ENCODE assay signal across 1 cellular context in the genomic region with DNA sequence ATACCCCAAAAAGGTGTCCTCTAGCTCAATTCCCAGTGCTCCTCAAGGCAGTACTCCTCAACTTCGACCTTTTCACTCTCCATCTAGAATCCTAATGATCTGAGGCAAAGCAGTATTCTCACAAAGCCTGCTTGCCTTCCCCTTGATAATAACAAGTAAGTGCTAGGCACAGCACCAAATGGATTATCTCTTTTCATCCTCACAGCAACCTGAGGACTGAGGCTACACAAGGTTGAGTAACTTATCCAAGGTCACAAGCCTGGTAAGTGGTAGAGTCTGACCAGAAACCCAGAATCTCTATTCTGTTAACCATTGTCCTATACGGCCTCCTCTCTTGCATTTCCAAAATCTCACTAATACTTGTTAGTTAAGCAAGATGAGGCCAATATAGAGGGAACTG.
TF ChIP-seq lines count a peak whose summit lies in the region.

No MANE protein-coding gene starts in this region.

TF ChIP-seq in IMR-90, 13 proteins besides CTCF, POLR2A, EP300 and RAD21:
- no peak for TF ChIP-seq MXI1 (IDR thresholded peaks at IDR 0.05; ENCODE audit: borderline replicate concordance, low read depth, low read length)
- no peak for TF ChIP-seq MAFK (IDR thresholded peaks at IDR 0.05; ENCODE audit: low read depth, low read length)
- TF ChIP-seq, protein P1, sequence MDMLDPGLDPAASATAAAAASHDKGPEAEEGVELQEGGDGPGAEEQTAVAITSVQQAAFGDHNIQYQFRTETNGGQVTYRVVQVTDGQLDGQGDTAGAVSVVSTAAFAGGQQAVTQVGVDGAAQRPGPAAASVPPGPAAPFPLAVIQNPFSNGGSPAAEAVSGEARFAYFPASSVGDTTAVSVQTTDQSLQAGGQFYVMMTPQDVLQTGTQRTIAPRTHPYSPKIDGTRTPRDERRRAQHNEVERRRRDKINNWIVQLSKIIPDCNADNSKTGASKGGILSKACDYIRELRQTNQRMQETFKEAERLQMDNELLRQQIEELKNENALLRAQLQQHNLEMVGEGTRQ (IDR thresholded peaks at IDR 0.05; ENCODE audit: low read depth, low read length), result no peak
- no peak for TF ChIP-seq SMC3 (IDR thresholded peaks at IDR 0.05; ENCODE audit: low read depth, low read length)
- TF ChIP-seq CEBPB (IDR thresholded peaks at IDR 0.05; ENCODE audit: low read depth, low read length), result no peak
- TF ChIP-seq CHD1 (IDR thresholded peaks at IDR 0.05; ENCODE audit: low read depth, low read length), result no peak
- TF ChIP-seq RFX5 (IDR thresholded peaks at IDR 0.05; ENCODE audit: low read depth, low read length), result no peak
- no peak for TF ChIP-seq FOS (IDR thresholded peaks at IDR 0.05; ENCODE audit: low read depth, low read length)
- TF ChIP-seq BHLHE40 (IDR thresholded peaks at IDR 0.05; ENCODE audit: low read depth, low read length), result no peak
- no peak for TF ChIP-seq MAZ (IDR thresholded peaks at IDR 0.05; ENCODE audit: borderline replicate concordance, low read depth, low read length)
- TF ChIP-seq NFE2L2 (IDR thresholded peaks at IDR 0.05; ENCODE audit: low read depth, low read length), result no peak
- TF ChIP-seq, protein P2, sequence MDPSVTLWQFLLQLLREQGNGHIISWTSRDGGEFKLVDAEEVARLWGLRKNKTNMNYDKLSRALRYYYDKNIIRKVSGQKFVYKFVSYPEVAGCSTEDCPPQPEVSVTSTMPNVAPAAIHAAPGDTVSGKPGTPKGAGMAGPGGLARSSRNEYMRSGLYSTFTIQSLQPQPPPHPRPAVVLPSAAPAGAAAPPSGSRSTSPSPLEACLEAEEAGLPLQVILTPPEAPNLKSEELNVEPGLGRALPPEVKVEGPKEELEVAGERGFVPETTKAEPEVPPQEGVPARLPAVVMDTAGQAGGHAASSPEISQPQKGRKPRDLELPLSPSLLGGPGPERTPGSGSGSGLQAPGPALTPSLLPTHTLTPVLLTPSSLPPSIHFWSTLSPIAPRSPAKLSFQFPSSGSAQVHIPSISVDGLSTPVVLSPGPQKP (IDR thresholded peaks at IDR 0.05; ENCODE audit: borderline replicate concordance, low read depth, low read length), result no peak
- TF ChIP-seq RCOR1 (IDR thresholded peaks at IDR 0.05; ENCODE audit: insufficient replicate concordance, low read length), result no peak
